18 cellular contexts compared by ENCODE assay signal in the genomic region with DNA sequence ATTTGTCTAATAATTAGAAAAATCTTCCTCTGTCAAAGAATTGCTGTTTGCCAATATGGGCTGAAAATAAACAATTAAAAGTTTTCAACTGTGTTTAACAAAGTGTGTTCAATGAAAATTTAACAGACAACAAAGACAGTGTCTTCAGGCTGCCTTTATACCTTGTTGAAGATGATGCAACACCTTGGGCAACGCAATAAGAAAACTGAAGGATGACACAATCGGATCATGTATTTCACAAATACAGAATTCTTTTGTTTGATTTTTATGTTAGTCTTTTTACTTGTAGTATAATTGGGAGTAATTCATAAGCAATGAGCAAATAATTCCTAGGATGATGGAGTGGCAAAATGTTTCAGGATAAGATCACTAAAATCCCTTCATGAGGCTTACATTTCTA.
"Had no signal": no experiment of that assay in that cellular context is flagged by ENCODE, and none has a peak within 500 bp of the region (broad histone marks: within the 10 kb centered on the region; RNA-seq: fewer than 3 reads in every experiment).

No MANE protein-coding gene starts in this region.

- DNase-seq: activated gamma-delta T cell treated with Interleukin-2 at 50 U/mL for 16 hours; activated T-cell treated with anti-CD3 and anti-CD28 coated beads, Interleukin-2, amount 50 U/mL, for 1 hour; aorta; brain microvascular endothelial cell; effector memory CD4-positive, alpha-beta T cell; gastrocnemius medialis; hippocampal formation; left ventricle myocardium superior; midbrain; natural killer cell; stimulated activated CD4-positive, alpha-beta T cell treated with anti-CD3 and anti-CD28 coated beads, Interleukin-4, amount 100 ng/mL, for 24 hours; stimulated activated naive CD4-positive, alpha-beta T cell treated with Interleukin-2 at 50 U/mL for 16 hours had no signal

- H3K27me3 ChIP-seq: brain microvascular endothelial cell, gastrocnemius medialis, vagina had no signal

- H3K9me3 ChIP-seq: gastrocnemius medialis, prostate gland, thoracic aorta, vagina had no signal

- H3K4me3 ChIP-seq: gastrocnemius medialis, prostate gland, thoracic aorta, vagina had no signal

- H3K36me3 ChIP-seq: brain microvascular endothelial cell, gastrocnemius medialis, prostate gland, thoracic aorta, vagina had no signal

- H3K4me1 ChIP-seq: gastrocnemius medialis, prostate gland, vagina had no signal

- H3K27ac ChIP-seq: brain microvascular endothelial cell, gastrocnemius medialis, prostate gland, thoracic aorta, vagina had no signal

- ATAC-seq: esophagus mucosa, gastrocnemius medialis, left ventricle myocardium superior, natural killer cell, WTC11 had no signal

- FAIRE-seq: colon had no signal
